ENCODE assay signal across 24 cellular contexts in genomic region chr1:154697710-154698109, GRCh38.
DNase-seq lines count a peak whose midpoint lies in the region; ATAC-seq, FAIRE-seq and TF ChIP-seq lines count a peak whose summit lies in the region.
"Had no signal": no experiment of that assay in that cellular context is flagged by ENCODE, and none has a peak within 500 bp of the region (broad histone marks: within the 10 kb centered on the region; RNA-seq: fewer than 3 reads in every experiment).

No MANE protein-coding gene starts in this region.

- no peak for TF ChIP-seq CTCF in MCF 10A (IDR thresholded peaks at IDR 0.05; ENCODE audit: unreplicated experiment)
- TF ChIP-seq CTCF in breast epithelium (IDR thresholded peaks at IDR 0.05): no peak
- TF ChIP-seq CTCF in K562 (IDR thresholded peaks at IDR 0.05 in 2 of 3, conservative IDR thresholded peaks at IDR 0.05 in 1 of 3; ENCODE audit: insufficient read depth in 2 of 3, low read depth in 1 of 3, low read length in 3 of 3): no peak
- TF ChIP-seq CTCF in suprapubic skin (IDR thresholded peaks at IDR 0.05): no peak

- no peak overlapping the region for H3K27ac Mint-ChIP-seq in MCF 10A (ENCODE audit: low read depth, unreplicated experiment)
- H3K27ac Mint-ChIP-seq: activated B cell treated with CpG ODN at 0.5 μM for 24 hours; activated naive CD4-positive, alpha-beta T cell treated with anti-CD3 and anti-CD28 coated beads, Interleukin-2, amount 50 U/mL, for 24 hours; activated T-helper 17 cell treated with anti-CD3 and anti-CD28 coated beads, Interleukin-2, amount 50 U/mL, for 72 hours; natural killer cell had no signal

- intact Hi-C loops in MCF 10A (cut with micrococcal nuclease) (no loop called here), breast epithelium (cut with DNase I; ENCODE audit: low total_unique reads) (loop anchor here (1.0 kb wide), 1 partner anchor 21 kb away; no protein-coding TSS in a partner anchor), K562 (cut with micrococcal nuclease) (no loop called here), sciatic nerve (cut with DNase I) (no loop called here)

- H3K4me1 Mint-ChIP-seq in MCF 10A (ENCODE audit: insufficient read depth, unreplicated experiment): no peaks in the 10 kb centered on the region
- H3K4me1 Mint-ChIP-seq: activated B cell treated with CpG ODN at 0.5 μM for 24 hours, natural killer cell had no signal

- CTCF ChIA-PET in MCF 10A (lab: Yijun Ruan, JAX): interaction anchor here (0.6 to 1.5 kb wide), 4 partner anchors 28 to 109 kb away, joined by 3 to 4 read pairs (median 3); no protein-coding TSS in a partner anchor
- CTCF ChIA-PET in K562 (lab: Yijun Ruan, JAX; ENCODE audit: low intra/inter-chr PET ratio): no interaction called here

- TF ChIP-seq EP300 in K562 (IDR thresholded peaks at IDR 0.05; ENCODE audit: low read length): no peak
- TF ChIP-seq EP300 in suprapubic skin (IDR thresholded peaks at IDR 0.05): no peak

- no peaks in the 10 kb centered on the region for H3K9me3 Mint-ChIP-seq in MCF 10A (ENCODE audit: unreplicated experiment)
- H3K9me3 Mint-ChIP-seq: activated B cell treated with CpG ODN at 0.5 μM for 24 hours; activated naive CD4-positive, alpha-beta T cell treated with anti-CD3 and anti-CD28 coated beads, Interleukin-2, amount 50 U/mL, for 24 hours; activated T-helper 17 cell treated with anti-CD3 and anti-CD28 coated beads, Interleukin-2, amount 50 U/mL, for 72 hours; natural killer cell had no signal

- no peaks in the 10 kb centered on the region for H3K9me1 ChIP-seq in K562 (ENCODE audit: control insufficient read depth, insufficient read depth, low read length)

- H3K4me2 ChIP-seq in K562 (ENCODE audit: insufficient read depth, low read length): no peak overlapping the region

- no peak for TF ChIP-seq RAD21 in K562 (CRISPR knock-in tag; conservative IDR thresholded peaks at IDR 0.05 in 1 of 2, IDR thresholded peaks at IDR 0.05 in 1 of 2)

- no peak overlapping the region for H3K4me3 Mint-ChIP-seq in MCF 10A (ENCODE audit: unreplicated experiment)
- H3K4me3 Mint-ChIP-seq: activated B cell treated with CpG ODN at 0.5 μM for 24 hours; activated naive CD4-positive, alpha-beta T cell treated with anti-CD3 and anti-CD28 coated beads, Interleukin-2, amount 50 U/mL, for 24 hours; activated T-helper 17 cell treated with anti-CD3 and anti-CD28 coated beads, Interleukin-2, amount 50 U/mL, for 72 hours; natural killer cell had no signal

- DNase-seq in MCF 10A (ENCODE audit: unreplicated experiment) (peak; percentile 65), breast epithelium (ENCODE audit: low spot score in 2 of 2) (no peak), K562 (ENCODE audit: extremely low read depth in 1 of 4, low spot score in 3 of 4) (no peak), lung microvascular endothelial cell (ENCODE audit: low read depth in 2 of 2) (peak; percentile 15 to 58), suprapubic skin (ENCODE audit: low spot score in 2 of 2) (no peak), sciatic nerve (ENCODE audit: low spot score) (no peak), NCI-H146 (lab: John Stamatoyannopoulos, UW) (no peak), NCI-H1930 (lab: John Stamatoyannopoulos, UW) (no peak)
- DNase-seq: activated B cell treated with CpG ODN at 0.5 μM for 24 hours; activated CD8-positive, alpha-beta memory T cell treated with anti-CD3 and anti-CD28 coated beads, Interleukin-2, amount 50 U/mL, for 48 hours; dorsolateral prefrontal cortex; foreskin fibroblast; natural killer cell; NCI-H1048; NCI-H2029; NCI-H69; ovary; stimulated activated CD4-positive, alpha-beta T cell treated with anti-CD3 and anti-CD28 coated beads, Interleukin-15, amount 100 ng/mL, for 24 hours; SW 1271; trophoblast cell had no signal

- no peak overlapping the region for H3K9ac ChIP-seq in K562 (ENCODE audit: insufficient read depth in 1 of 2, low read depth in 2 of 2, low read length in 2 of 2)

- FAIRE-seq in K562 (lab: Jason Lieb, UNC): no peak

- ATAC-seq in K562 (no peak), sciatic nerve (no peak)
- ATAC-seq: natural killer cell had no signal

- no peaks in the 10 kb centered on the region for H3K4me1 ChIP-seq in breast epithelium
- no peaks in the 10 kb centered on the region for H3K4me1 ChIP-seq in K562 (replicated peaks in 1 of 2; ENCODE audit: control insufficient read depth in 2 of 2, insufficient read depth in 2 of 2, low read length in 2 of 2)
- H3K4me1 ChIP-seq in suprapubic skin: no peaks in the 10 kb centered on the region
- H3K4me1 ChIP-seq: right atrium auricular region had no signal

- H3K27ac ChIP-seq in breast epithelium (no peak overlapping the region), K562 (ENCODE audit: extremely low read depth, low read depth, low read length) (no peak overlapping the region), suprapubic skin (no peak overlapping the region)
- H3K27ac ChIP-seq: dorsolateral prefrontal cortex, epithelial cell of prostate, ovary, right atrium auricular region had no signal

- H4K20me1 ChIP-seq in K562 (replicated peaks; ENCODE audit: control insufficient read depth, insufficient read depth, low read length): no peaks in the 10 kb centered on the region

- in situ Hi-C loops in K562 (cut with MboI): no loop called here

- H3K4me3 ChIP-seq in breast epithelium: no peak overlapping the region
- no peak overlapping the region for H3K4me3 ChIP-seq in K562
- no peak overlapping the region for H3K4me3 ChIP-seq in suprapubic skin
- H3K4me3 ChIP-seq: dorsolateral prefrontal cortex, ovary, right atrium auricular region had no signal

- no peak overlapping the region for H2AFZ ChIP-seq in K562 (ENCODE audit: low read depth, low read length)

- POLR2A ChIA-PET in MCF 10A (lab: Yijun Ruan, JAX) (interaction anchor here (0.6 kb wide), 2 partner anchors 10 to 477 kb away, joined by 3 read pairs; a partner anchor contains a TSS), K562 (lab: Yijun Ruan, JAX) (interaction anchor here (0.7 to 1.4 kb wide), 4 partner anchors 10 to 273 kb away, joined by 3 to 5 read pairs (median 3); partner anchors contain the start of gene SHC1)

- TF ChIP-seq POLR2A in breast epithelium (IDR thresholded peaks at IDR 0.05) (no peak), K562 (conservative IDR thresholded peaks at IDR 0.05) (no peak), suprapubic skin (IDR thresholded peaks at IDR 0.05) (no peak)

- peaks cover 71% of the 10 kb centered on the region for H3K27me3 Mint-ChIP-seq in MCF 10A (ENCODE audit: insufficient read depth, unreplicated experiment)
- H3K27me3 Mint-ChIP-seq: activated naive CD4-positive, alpha-beta T cell treated with anti-CD3 and anti-CD28 coated beads, Interleukin-2, amount 50 U/mL, for 24 hours had no signal

- H3K9me3 ChIP-seq in breast epithelium (no peaks in the 10 kb centered on the region), K562 (replicated peaks; ENCODE audit: control insufficient read depth, insufficient read depth, low read depth, low read length) (no peaks in the 10 kb centered on the region), suprapubic skin (no peaks in the 10 kb centered on the region)
- H3K9me3 ChIP-seq: ovary, right atrium auricular region had no signal

- H3K27me3 ChIP-seq in breast epithelium (no peaks in the 10 kb centered on the region), K562 (ENCODE audit: control insufficient read depth in 2 of 2, insufficient read depth in 2 of 2, low read length in 2 of 2) (peaks cover 12 to 34% of the 10 kb centered on the region in 2 experiments), suprapubic skin (no peaks in the 10 kb centered on the region)
- H3K27me3 ChIP-seq: ovary, right atrium auricular region had no signal

- no peaks in the 10 kb centered on the region for H3K36me3 ChIP-seq in breast epithelium
- H3K36me3 ChIP-seq in K562 (ENCODE audit: control insufficient read depth, insufficient read depth, low read length): no peaks in the 10 kb centered on the region
- no peaks in the 10 kb centered on the region for H3K36me3 ChIP-seq in suprapubic skin
- H3K36me3 ChIP-seq: ovary, right atrium auricular region had no signal

- BruUV-seq in MCF 10A (replicated peaks; lab: Mats Ljungman, UMichigan) (no TSS peak), K562 (replicated peaks; lab: Mats Ljungman, UMichigan) (no TSS peak)

- no peaks in the 10 kb centered on the region for H3K79me2 ChIP-seq in K562 (ENCODE audit: control insufficient read depth, insufficient read depth, low read length)

- no peaks in the 10 kb centered on the region for H3K36me3 Mint-ChIP-seq in MCF 10A (ENCODE audit: insufficient read depth, unreplicated experiment)
- H3K36me3 Mint-ChIP-seq: activated naive CD4-positive, alpha-beta T cell treated with anti-CD3 and anti-CD28 coated beads, Interleukin-2, amount 50 U/mL, for 24 hours; natural killer cell had no signal

TF ChIP-seq in K562, 482 proteins besides CTCF, POLR2A, EP300 and RAD21:
- peak; percentile 10; the same call in 1 of the 2 replicates for TF ChIP-seq ZKSCAN8 (CRISPR knock-in tag; IDR thresholded peaks at IDR 0.05)
- TF ChIP-seq, protein P1, sequence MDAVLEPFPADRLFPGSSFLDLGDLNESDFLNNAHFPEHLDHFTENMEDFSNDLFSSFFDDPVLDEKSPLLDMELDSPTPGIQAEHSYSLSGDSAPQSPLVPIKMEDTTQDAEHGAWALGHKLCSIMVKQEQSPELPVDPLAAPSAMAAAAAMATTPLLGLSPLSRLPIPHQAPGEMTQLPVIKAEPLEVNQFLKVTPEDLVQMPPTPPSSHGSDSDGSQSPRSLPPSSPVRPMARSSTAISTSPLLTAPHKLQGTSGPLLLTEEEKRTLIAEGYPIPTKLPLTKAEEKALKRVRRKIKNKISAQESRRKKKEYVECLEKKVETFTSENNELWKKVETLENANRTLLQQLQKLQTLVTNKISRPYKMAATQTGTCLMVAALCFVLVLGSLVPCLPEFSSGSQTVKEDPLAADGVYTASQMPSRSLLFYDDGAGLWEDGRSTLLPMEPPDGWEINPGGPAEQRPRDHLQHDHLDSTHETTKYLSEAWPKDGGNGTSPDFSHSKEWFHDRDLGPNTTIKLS (IDR thresholded peaks at IDR 0.05; ENCODE audit: borderline replicate concordance, low read depth): no peak

Comparison
In these comparisons a context has a peak if more than half of its experiments do, and no peak if none do; other contexts are left out.
1. DNase-seq: peak in MCF 10A (single experiment) and lung microvascular endothelial cell (2 of 2); none in breast epithelium (0 of 2), K562 (0 of 4), suprapubic skin (0 of 2), sciatic nerve (single experiment), NCI-H146 (single experiment) and NCI-H1930 (0 of 2).